Comparison of ENCODE assay signal across 1 cellular context in the genomic region with DNA sequence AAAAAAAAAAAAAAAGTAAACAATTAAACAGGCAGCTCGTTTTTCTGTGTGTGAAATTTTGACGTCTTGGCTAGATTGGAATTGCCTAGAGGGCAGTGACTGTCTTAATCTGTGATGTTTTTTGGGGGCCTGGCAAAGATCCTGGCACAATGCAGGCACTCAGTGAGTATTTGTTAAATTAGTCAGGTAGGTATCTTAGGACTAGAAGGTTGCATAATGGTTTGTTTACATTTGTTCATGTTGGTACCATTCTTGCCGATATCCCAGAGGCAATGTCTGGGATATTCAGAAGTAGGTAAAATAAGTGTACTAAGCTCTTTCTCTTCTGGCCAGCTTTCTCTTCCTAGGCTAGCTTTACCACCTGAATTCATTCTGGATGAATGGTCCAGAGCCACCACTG.
TF ChIP-seq lines count a peak whose summit lies in the region.

No MANE protein-coding gene starts in this region.

TF ChIP-seq in IMR-90, 13 proteins besides CTCF, POLR2A, EP300 and RAD21:
- TF ChIP-seq CEBPB (IDR thresholded peaks at IDR 0.05; ENCODE audit: low read depth, low read length) (0 out of 2 replicates have a peak, but pooled peaks have one; percentile 7), MAZ (IDR thresholded peaks at IDR 0.05; ENCODE audit: borderline replicate concordance, low read depth, low read length) (no peak)
